In the genomic region with DNA sequence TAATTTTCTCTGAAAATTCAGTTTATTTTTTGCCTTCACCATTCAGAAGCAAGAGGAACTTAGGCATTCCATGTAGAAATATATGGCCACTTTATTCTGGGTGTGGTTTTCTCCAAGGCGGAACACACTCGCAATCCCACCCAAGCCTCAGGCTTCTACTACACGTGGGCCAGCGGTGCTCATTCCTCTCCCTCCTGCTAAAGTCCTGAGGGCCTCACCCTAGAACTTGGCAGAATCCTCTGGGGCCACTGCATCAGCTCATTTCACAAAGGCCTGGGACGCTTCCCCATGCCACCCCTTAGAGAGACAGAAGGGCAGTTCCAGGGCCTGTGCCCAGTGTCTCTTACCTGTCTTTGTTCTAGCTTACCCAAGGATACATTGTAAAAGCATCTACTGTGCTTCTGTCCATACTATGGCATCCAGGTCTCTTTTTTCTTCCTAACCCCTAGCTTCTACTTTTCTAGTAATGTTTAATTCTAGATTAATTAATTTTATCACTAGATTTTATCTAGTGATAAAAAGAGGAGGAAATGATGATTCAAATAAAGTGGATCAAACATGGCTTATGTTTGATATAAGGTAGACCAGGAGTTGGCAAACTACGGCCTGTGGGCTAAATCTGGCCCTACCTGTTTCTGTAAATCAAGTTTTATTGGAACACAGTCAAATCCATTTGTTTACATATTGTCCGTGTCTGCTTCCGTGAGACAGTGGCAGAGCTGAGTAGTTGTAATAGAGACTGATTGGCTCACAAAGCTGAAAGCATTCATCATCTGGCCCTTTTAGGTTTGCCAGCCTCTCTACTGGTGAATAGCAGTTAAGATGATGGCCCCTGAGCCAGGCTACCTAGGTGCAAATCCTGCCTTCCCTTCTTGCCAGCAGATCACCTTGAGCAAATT, we compare ENCODE assay signal across 16 cellular contexts. TPM values are rescaled to one million over a fixed set of nuclear protein-coding genes. Genes with fewer than 3 reads are reported as not detected.
DNase-seq lines count a peak whose midpoint lies in the region; ATAC-seq and TF ChIP-seq lines count a peak whose summit lies in the region.
"Had no signal": no experiment of that assay in that cellular context is flagged by ENCODE, and none has a peak within 500 bp of the region (broad histone marks: within the 10 kb centered on the region; RNA-seq: fewer than 3 reads in every experiment).

No MANE protein-coding gene starts in this region.

- peak overlapping the region; percentile 70 for H3K27ac Mint-ChIP-seq in type B pancreatic cell

- H3K4me3 Mint-ChIP-seq in type B pancreatic cell = no peak overlapping the region

- no peak for ATAC-seq in HG03342 (IDR thresholded peaks at IDR 0.05; ENCODE audit: unreplicated experiment)
- ATAC-seq: sciatic nerve had no signal

- H3K27me3 Mint-ChIP-seq in type B pancreatic cell = no peaks in the 10 kb centered on the region

- peaks cover 8% of the 10 kb centered on the region for H3K36me3 Mint-ChIP-seq in type B pancreatic cell

- peaks cover 3% of the 10 kb centered on the region; the same call in 1 of the 2 replicates for H3K36me3 ChIP-seq in MG63

- H3K9me3 ChIP-seq in MG63 = no peaks in the 10 kb centered on the region
- H3K9me3 ChIP-seq: ascending aorta, SK-N-SH, upper lobe of left lung had no signal

- no peaks in the 10 kb centered on the region for H3K27me3 ChIP-seq in MG63
- H3K27me3 ChIP-seq: ascending aorta, upper lobe of left lung had no signal

- no peaks in the 10 kb centered on the region for H3K9me3 Mint-ChIP-seq in type B pancreatic cell

- H3K4me3 ChIP-seq in MG63 = no peak overlapping the region
- H3K4me3 ChIP-seq: ascending aorta, upper lobe of left lung had no signal

- peaks cover 1% of the 10 kb centered on the region for H3K4me1 Mint-ChIP-seq in type B pancreatic cell (ENCODE audit: unreplicated experiment)

- DNase-seq in NCI-H748 (lab: John Stamatoyannopoulos, UW; ENCODE audit: unreplicated experiment) (peak; percentile 41), NCI-H748 treated with DMSO at 0.1 percent for 48 hours (lab: John Stamatoyannopoulos, UW) (no peak), NCI-H2196 treated with DMSO at 0.1 percent for 48 hours (lab: John Stamatoyannopoulos, UW; ENCODE audit: unreplicated experiment) (peak; percentile 66), dermis microvascular lymphatic vessel endothelial cell (ENCODE audit: low read depth in 2 of 2) (peak; percentile 26 to 33), type B pancreatic cell (ENCODE audit: extremely low spot score, unreplicated experiment) (no peak), NCI-H526 treated with DMSO at 0.1 percent for 48 hours (lab: John Stamatoyannopoulos, UW) (no peak), MG63 (no peak)
- DNase-seq: activated effector memory CD4-positive, alpha-beta T cell treated with Interleukin-2 at 50 U/mL for 16 hours; COR-L47; mesendoderm; NCI-H146; SK-N-SH; upper lobe of left lung had no signal

- TF ChIP-seq CTCF in type B pancreatic cell (conservative IDR thresholded peaks at IDR 0.05) = no peak

RNA-seq across cellular contexts. Expression of gene LARS2, which starts 29.8 kb away (rescaled TPM):
- total RNA-seq in dermis microvascular lymphatic vessel endothelial cell (15.7 and 18.3 TPM in 2 replicates), type B pancreatic cell (ENCODE audit: low replicate concordance) (23.3 and 35.8 TPM in 2 replicates)
- total RNA-seq in MG63 (2014; rRNA removed; shearing (Covaris generic); ENCODE audit: low replicate concordance) = 6.2 and 6.4 TPM in 2 replicates

Comparison
In these comparisons a context has a peak if more than half of its experiments do, and no peak if none do; other contexts are left out.
1. DNase-seq: peak in NCI-H748 (single experiment), NCI-H2196 treated with DMSO at 0.1 percent for 48 hours (single experiment) and dermis microvascular lymphatic vessel endothelial cell (2 of 2); none in NCI-H748 treated with DMSO at 0.1 percent for 48 hours (single experiment), type B pancreatic cell (single experiment), NCI-H526 treated with DMSO at 0.1 percent for 48 hours (single experiment) and MG63 (single experiment).